In genomic region chr16:83808573-83809014, GRCh38 we compare ENCODE assay signal across 9 cellular contexts. TPM values are rescaled to one million over a fixed set of nuclear protein-coding genes. Genes with fewer than 3 reads are reported as not detected.
DNase-seq lines count a peak whose midpoint lies in the region; ATAC-seq, FAIRE-seq and TF ChIP-seq lines count a peak whose summit lies in the region.
"Had no signal": no experiment of that assay in that cellular context is flagged by ENCODE, and none has a peak within 500 bp of the region (broad histone marks: within the 10 kb centered on the region; RNA-seq: fewer than 3 reads in every experiment).

No MANE protein-coding gene starts in this region.

- H3K27ac Mint-ChIP-seq in stimulated activated naive CD8-positive, alpha-beta T cell treated with anti-CD3 and anti-CD28 coated beads, Interleukin-15, Interleukin-2, amounts not matched to agents 100 ng/mL and 50 ng/mL, for 24 hours = peak overlapping the region; percentile 89
- peak overlapping the region; percentile 91 for H3K27ac Mint-ChIP-seq in MCF 10A (ENCODE audit: low read depth, unreplicated experiment)

- no peak overlapping the region for H3K23ac ChIP-seq in mesendoderm (ENCODE audit: low read length)

- H3K4ac ChIP-seq in mesendoderm (ENCODE audit: low read depth, low read length) = no peak overlapping the region

- H2BK5ac ChIP-seq in mesendoderm (ENCODE audit: low read length) = no peak overlapping the region

- peak overlapping the region; percentile 69 for H3K18ac ChIP-seq in mesendoderm (ENCODE audit: low read length)

- H3K9ac ChIP-seq in mesendoderm (ENCODE audit: low read length) = peak overlapping the region; percentile 88

- peaks cover 14% of the 10 kb centered on the region for H3K79me2 ChIP-seq in mesendoderm (ENCODE audit: control insufficient read depth, insufficient read depth, low read length)

- no peaks in the 10 kb centered on the region for H3K27me3 Mint-ChIP-seq in stimulated activated naive CD8-positive, alpha-beta T cell treated with anti-CD3 and anti-CD28 coated beads, Interleukin-15, Interleukin-2, amounts not matched to agents 100 ng/mL and 50 ng/mL, for 24 hours
- H3K27me3 Mint-ChIP-seq in MCF 10A (ENCODE audit: insufficient read depth, unreplicated experiment) = no peaks in the 10 kb centered on the region

- DNase-seq in stimulated activated naive CD8-positive, alpha-beta T cell treated with anti-CD3 and anti-CD28 coated beads, Interleukin-15, Interleukin-2, amounts not matched to agents 100 U/mL and 50 U/mL, for 24 hours = no peak
- DNase-seq in MCF 10A (ENCODE audit: unreplicated experiment) (no peak), mesendoderm (no peak), activated gamma-delta T cell treated with Interleukin-2 at 50 U/mL for 16 hours (no peak), RCC 7860 (ENCODE audit: low spot score) (no peak), NCI-H2196 (lab: John Stamatoyannopoulos, UW; ENCODE audit: unreplicated experiment) (no peak)
- no peak for DNase-seq in activated effector memory CD4-positive, alpha-beta T cell treated with Interleukin-2 at 50 U/mL for 16 hours
- DNase-seq: foreskin melanocyte had no signal

- no peak for ATAC-seq in stimulated activated naive CD8-positive, alpha-beta T cell treated with anti-CD3 and anti-CD28 coated beads, Interleukin-15, Interleukin-2, amounts not matched to agents 100 U/mL and 50 U/mL, for 24 hours

- peaks cover 46% of the 10 kb centered on the region for H3K36me3 Mint-ChIP-seq in stimulated activated naive CD8-positive, alpha-beta T cell treated with anti-CD3 and anti-CD28 coated beads, Interleukin-15, Interleukin-2, amounts not matched to agents 100 ng/mL and 50 ng/mL, for 24 hours (ENCODE audit: low read depth)
- peaks cover 48% of the 10 kb centered on the region for H3K36me3 Mint-ChIP-seq in MCF 10A (ENCODE audit: insufficient read depth, unreplicated experiment)

- no peak for TF ChIP-seq CTCF in MCF 10A (IDR thresholded peaks at IDR 0.05; ENCODE audit: unreplicated experiment)

- H3K4me3 Mint-ChIP-seq in stimulated activated naive CD8-positive, alpha-beta T cell treated with anti-CD3 and anti-CD28 coated beads, Interleukin-15, Interleukin-2, amounts not matched to agents 100 ng/mL and 50 ng/mL, for 24 hours = peak overlapping the region; percentile 97
- H3K4me3 Mint-ChIP-seq in MCF 10A (ENCODE audit: unreplicated experiment) = peak overlapping the region; percentile 95

- no peak overlapping the region for H3K27ac ChIP-seq in mesendoderm (ENCODE audit: low read depth, low read length)

- H3K4me1 Mint-ChIP-seq in stimulated activated naive CD8-positive, alpha-beta T cell treated with anti-CD3 and anti-CD28 coated beads, Interleukin-15, Interleukin-2, amounts not matched to agents 100 ng/mL and 50 ng/mL, for 24 hours (ENCODE audit: low read depth) = peaks cover 50% of the 10 kb centered on the region
- H3K4me1 Mint-ChIP-seq in MCF 10A (ENCODE audit: insufficient read depth, unreplicated experiment) = no peaks in the 10 kb centered on the region

- no peak overlapping the region for H4K8ac ChIP-seq in mesendoderm (ENCODE audit: low read depth, low read length)

- peak overlapping the region; percentile 82 for H3K4me2 ChIP-seq in mesendoderm (ENCODE audit: low read length)

- peaks cover 10% of the 10 kb centered on the region for H3K79me1 ChIP-seq in mesendoderm (ENCODE audit: low read length)

- TSS peak; percentile 56 for BruUV-seq in MCF 10A (replicated peaks; lab: Mats Ljungman, UMichigan)

- no CpG with 5 or more reads among the region's 11 CpGs for WGBS in mesendoderm (ENCODE audit: extremely low coverage, insufficient coverage, low lambda C conversion rate)

- intact Hi-C loops in MCF 10A (cut with micrococcal nuclease) = loop anchor here (5.0 kb wide), 1 partner anchor 121 kb away; no protein-coding TSS in a partner anchor

- H3K4me1 ChIP-seq in mesendoderm (ENCODE audit: control insufficient read depth, low read depth, low read length) = peaks cover 12% of the 10 kb centered on the region

- FAIRE-seq in RCC 7860 (lab: Jason Lieb, UNC) = no peak

- no peak overlapping the region for H2BK120ac ChIP-seq in mesendoderm (ENCODE audit: low read depth, low read length)

- H3K9me3 Mint-ChIP-seq in stimulated activated naive CD8-positive, alpha-beta T cell treated with anti-CD3 and anti-CD28 coated beads, Interleukin-15, Interleukin-2, amounts not matched to agents 100 ng/mL and 50 ng/mL, for 24 hours = no peaks in the 10 kb centered on the region
- no peaks in the 10 kb centered on the region for H3K9me3 Mint-ChIP-seq in MCF 10A (ENCODE audit: unreplicated experiment)

- CTCF ChIA-PET in MCF 10A (lab: Yijun Ruan, JAX) = interaction anchor here (0.7 to 1.7 kb wide), 2 partner anchors 33 to 118 kb away, joined by 5 read pairs; no protein-coding TSS in a partner anchor

- H3K4me3 ChIP-seq in mesendoderm (ENCODE audit: low read length) = peak overlapping the region; percentile 88

- POLR2A ChIA-PET in MCF 10A (lab: Yijun Ruan, JAX) = interaction anchor here (0.7 to 1.9 kb wide), 5 partner anchors 9 to 395 kb away, joined by 3 to 5 read pairs (median 3); no protein-coding TSS in a partner anchor

- no peaks in the 10 kb centered on the region for H3K27me3 ChIP-seq in mesendoderm (ENCODE audit: insufficient read depth, low read length, poor library complexity)

- peak overlapping the region; percentile 93 for H3K56ac ChIP-seq in mesendoderm (ENCODE audit: low read length)

- H4K5ac ChIP-seq in mesendoderm (ENCODE audit: low read length) = no peak overlapping the region

- H2AK5ac ChIP-seq in mesendoderm (ENCODE audit: low read length) = no peak overlapping the region

- H3K36me3 ChIP-seq in mesendoderm (ENCODE audit: control insufficient read depth, insufficient read depth, low read length) = no peaks in the 10 kb centered on the region

- no peak overlapping the region for H2BK15ac ChIP-seq in mesendoderm (replicated peaks; ENCODE audit: low read depth)

RNA-seq across cellular contexts. Expression of gene HSBP1, which starts 0.8 kb away (rescaled TPM):
- total RNA-seq in MCF 10A (2022) = 101 and 138 TPM in 2 replicates
- 235 TPM for polyA plus RNA-seq in mesendoderm (2013, experiment 1 of 2)
- polyA plus RNA-seq in mesendoderm (2013, experiment 2 of 2) = 227 TPM
